ENCODE assay signal across 9 cellular contexts in the genomic region with DNA sequence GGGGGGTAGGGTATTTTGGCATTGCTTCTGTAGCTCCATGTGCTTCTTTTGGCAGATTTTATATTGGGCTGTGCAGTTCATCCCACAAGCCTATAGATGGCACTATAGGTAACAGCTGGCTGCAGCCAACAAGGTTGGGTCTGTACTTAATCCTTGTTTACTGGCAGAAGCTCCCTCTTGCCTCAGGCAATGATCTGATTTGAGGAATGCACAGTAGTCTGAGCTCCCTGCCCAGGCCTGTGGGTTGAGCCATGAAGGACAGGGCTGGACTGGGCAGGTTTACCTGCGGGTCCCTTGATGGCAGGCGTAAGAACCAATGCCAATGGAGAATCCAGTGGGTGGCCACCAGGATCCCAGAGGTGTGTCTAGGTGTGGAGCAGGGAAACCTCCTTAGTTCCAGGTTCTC. TPM values are rescaled to one million over a fixed set of nuclear protein-coding genes. Genes with fewer than 3 reads are reported as not detected.
DNase-seq lines count a peak whose midpoint lies in the region; ATAC-seq and TF ChIP-seq lines count a peak whose summit lies in the region.
"Had no signal": no experiment of that assay in that cellular context is flagged by ENCODE, and none has a peak within 500 bp of the region (broad histone marks: within the 10 kb centered on the region; RNA-seq: fewer than 3 reads in every experiment).

No MANE protein-coding gene starts in this region.

- no peak for ATAC-seq in HG03025 (IDR thresholded peaks at IDR 0.05; ENCODE audit: low FRiP score, unreplicated experiment)
- no peak for ATAC-seq in HG02763 (IDR thresholded peaks at IDR 0.05; ENCODE audit: unreplicated experiment)

- H3K79me2 ChIP-seq in SU-DHL-6 (ENCODE audit: insufficient read depth, low read length) = no peaks in the 10 kb centered on the region

- no peaks in the 10 kb centered on the region for H3F3A ChIP-seq in SU-DHL-6 (ENCODE audit: insufficient read depth)

- no peak overlapping the region for H3K27ac ChIP-seq in SU-DHL-6 (ENCODE audit: low read depth, low read length)
- no peak overlapping the region for H3K27ac ChIP-seq in esophagus squamous epithelium
- no peak overlapping the region for H3K27ac ChIP-seq in prostate gland

- H3K9me3 ChIP-seq in SU-DHL-6 (ENCODE audit: insufficient read depth, low read length) = no peaks in the 10 kb centered on the region
- no peaks in the 10 kb centered on the region for H3K9me3 ChIP-seq in esophagus squamous epithelium
- no peaks in the 10 kb centered on the region for H3K9me3 ChIP-seq in prostate gland

- H3K4me2 ChIP-seq in SU-DHL-6 (ENCODE audit: low read depth, low read length, poor library complexity, severe bottlenecking) = no peak overlapping the region

- intact Hi-C loops in esophagus squamous epithelium (cut with DNase I) = no loop called here
- intact Hi-C loops in prostate gland (cut with DNase I) = no loop called here

- 17% methylated on average over 1 to 2 of the region's 2 CpGs for WGBS in esophagus squamous epithelium, 2 donors
- WGBS in prostate gland = 29% methylated on average over 2 of the region's 2 CpGs

- H2AFZ ChIP-seq in SU-DHL-6 (ENCODE audit: low read depth, low read length, severe bottlenecking) = no peak overlapping the region

- TF ChIP-seq POLR2A in esophagus squamous epithelium (IDR thresholded peaks at IDR 0.05) (no peak), prostate gland (IDR thresholded peaks at IDR 0.05) (no peak)

- no peaks in the 10 kb centered on the region for H3K9me2 ChIP-seq in SU-DHL-6 (replicated peaks; ENCODE audit: insufficient read depth, low read length)

- peaks cover 4 to 15% (median 8%) of the 10 kb centered on the region in 3 donors for H3K4me1 ChIP-seq in esophagus squamous epithelium
- no peaks in the 10 kb centered on the region for H3K4me1 ChIP-seq in prostate gland (replicated peaks)

- peak; percentile 71 for DNase-seq in AG08395 (ENCODE audit: low spot score)
- peak; percentile 3 for DNase-seq in GDM1 (lab: John Stamatoyannopoulos, UW)
- peak; percentile 9 for DNase-seq in KG1 (lab: John Stamatoyannopoulos, UW)
- DNase-seq in esophagus squamous epithelium (lab: John Stamatoyannopoulos, UW) = no peak
- DNase-seq in prostate gland (ENCODE audit: low spot score) = peak; percentile 57

- H4K20me1 ChIP-seq in SU-DHL-6 (ENCODE audit: low read depth, low read length) = no peaks in the 10 kb centered on the region

- H3K36me3 ChIP-seq in SU-DHL-6 (ENCODE audit: low read length) = no peaks in the 10 kb centered on the region
- H3K36me3 ChIP-seq in esophagus squamous epithelium = no peaks in the 10 kb centered on the region
- no peaks in the 10 kb centered on the region for H3K36me3 ChIP-seq in prostate gland

- TF ChIP-seq CTCF in SU-DHL-6 (IDR thresholded peaks at IDR 0.05; ENCODE audit: insufficient read depth, low read length, poor library complexity, severe bottlenecking) (peak; percentile 82), esophagus squamous epithelium (IDR thresholded peaks at IDR 0.05) (peak; percentile 34 to 85 (median 68)), prostate gland (IDR thresholded peaks at IDR 0.05) (peak in 3 of 4 experiments; percentile 28 to 51 (median 46))

- no peaks in the 10 kb centered on the region for H3K27me3 ChIP-seq in SU-DHL-6 (ENCODE audit: low read length)
- H3K27me3 ChIP-seq in esophagus squamous epithelium = no peaks in the 10 kb centered on the region
- H3K27me3 ChIP-seq in prostate gland (replicated peaks; ENCODE audit: insufficient read depth) = no peaks in the 10 kb centered on the region

- no peak overlapping the region for H3K9ac ChIP-seq in SU-DHL-6 (ENCODE audit: low read length)

- no peak overlapping the region for H3K4me3 ChIP-seq in SU-DHL-6 (ENCODE audit: insufficient read depth, low read length, poor library complexity, severe bottlenecking)
- H3K4me3 ChIP-seq in esophagus squamous epithelium = no peak overlapping the region
- H3K4me3 ChIP-seq in prostate gland = no peak overlapping the region

RNA-seq across cellular contexts. Expression of a gene that starts 11.7 kb away (rescaled TPM):
- total RNA-seq in esophagus squamous epithelium (not detected), prostate gland (not detected)
- total RNA-seq: skeletal muscle tissue had no signal

RNA-seq across cellular contexts. Expression of a gene that starts 20.1 kb away (rescaled TPM):
- total RNA-seq in esophagus squamous epithelium = not detected
- under 1 TPM; 0.23 to 0.91 TPM for total RNA-seq in prostate gland
- total RNA-seq: skeletal muscle tissue had no signal

RNA-seq across cellular contexts. Expression of a gene that starts 21.2 kb away (rescaled TPM):
- total RNA-seq in esophagus squamous epithelium (not detected), prostate gland (not detected)
- total RNA-seq: skeletal muscle tissue had no signal

RNA-seq across cellular contexts. Expression of a gene that starts 28.2 kb away (rescaled TPM):
- not detected for total RNA-seq in esophagus squamous epithelium
- total RNA-seq in prostate gland = not detected
- total RNA-seq: skeletal muscle tissue had no signal

RNA-seq across cellular contexts. Expression of a gene that starts 54.0 kb away (rescaled TPM):
- total RNA-seq in esophagus squamous epithelium (under 1 TPM in 1 of 4 donors, not detected in 3; 0.38 TPM), prostate gland (not detected)
- total RNA-seq: skeletal muscle tissue had no signal
